In genomic region chr17:7842380-7842949, GRCh38 we compare ENCODE assay signal across 8 cellular contexts. TPM values are rescaled to one million over a fixed set of nuclear protein-coding genes. Genes with fewer than 3 reads are reported as not detected.
DNase-seq lines count a peak whose midpoint lies in the region; ATAC-seq and TF ChIP-seq lines count a peak whose summit lies in the region.

No MANE protein-coding gene starts in this region.

- H3K27ac Mint-ChIP-seq in activated T-helper 17 cell treated with anti-CD3 and anti-CD28 coated beads, Interleukin-2, amount 50 U/mL, for 72 hours, result peak overlapping the region; percentile 93
- H3K27ac Mint-ChIP-seq in neural progenitor cell, result peak overlapping the region; percentile 95

- 0 to 1% (median 0%) methylated on average over 28 to 37 of the region's 37 CpGs for WGBS in stomach, 5 donors

- peak overlapping the region; percentile 99 for H3K9ac ChIP-seq in OCI-LY3 (ENCODE audit: low read length)
- H3K9ac ChIP-seq in neural progenitor cell, result peak overlapping the region; percentile 4

- no peak overlapping the region for H2AFZ ChIP-seq in OCI-LY3 (ENCODE audit: low read depth, low read length)
- H2AFZ ChIP-seq in neural progenitor cell (replicated peaks), result no peak overlapping the region

- H3K36me3 ChIP-seq in OCI-LY3 (replicated peaks; ENCODE audit: low read depth, low read length) (peaks cover 8% of the 10 kb centered on the region), neural progenitor cell (no peaks in the 10 kb centered on the region), stomach (peaks cover 19 to 36% (median 33%) of the 10 kb centered on the region in 4 donors)

- H3K27me3 ChIP-seq in OCI-LY3 (ENCODE audit: low read depth, low read length) (no peaks in the 10 kb centered on the region), neural progenitor cell (no peaks in the 10 kb centered on the region), stomach (no peaks in the 10 kb centered on the region)

- H3K4me1 Mint-ChIP-seq in activated T-helper 17 cell treated with anti-CD3 and anti-CD28 coated beads, Interleukin-2, amount 50 U/mL, for 72 hours, result peaks cover 41% of the 10 kb centered on the region
- peaks cover 50% of the 10 kb centered on the region for H3K4me1 Mint-ChIP-seq in neural progenitor cell

- no peaks in the 10 kb centered on the region for H3K9me3 ChIP-seq in OCI-LY3 (ENCODE audit: insufficient read depth, low read length)
- no peaks in the 10 kb centered on the region for H3K9me3 ChIP-seq in neural progenitor cell (ENCODE audit: low read depth)
- H3K9me3 ChIP-seq in stomach, result no peaks in the 10 kb centered on the region

- peak overlapping the region; percentile 96 for H3K4me2 ChIP-seq in OCI-LY3 (ENCODE audit: low read length)
- H3K4me2 ChIP-seq in neural progenitor cell, result peak overlapping the region; percentile 99

- peaks cover 63% of the 10 kb centered on the region for H3F3A ChIP-seq in neural progenitor cell (ENCODE audit: low read depth)

- intact Hi-C loops in stomach (cut with DNase I; ENCODE audit: low total_unique reads), result no loop called here

- peak overlapping the region; percentile 83 for H3K4me3 Mint-ChIP-seq in activated T-helper 17 cell treated with anti-CD3 and anti-CD28 coated beads, Interleukin-2, amount 50 U/mL, for 72 hours
- H3K4me3 Mint-ChIP-seq in neural progenitor cell, result peak overlapping the region; percentile 95

- no peaks in the 10 kb centered on the region for H3K27me3 Mint-ChIP-seq in activated T-helper 17 cell treated with anti-CD3 and anti-CD28 coated beads, Interleukin-2, amount 50 U/mL, for 72 hours
- H3K27me3 Mint-ChIP-seq in neural progenitor cell (ENCODE audit: insufficient read depth, low read depth), result peaks cover 8% of the 10 kb centered on the region

- no peak for TF ChIP-seq EP300 in stomach (IDR thresholded peaks at IDR 0.05)

- peak overlapping the region; percentile 98 for H3K27ac ChIP-seq in OCI-LY3 (ENCODE audit: low read length)
- H3K27ac ChIP-seq in neural progenitor cell, result no peak overlapping the region
- H3K27ac ChIP-seq in stomach, result peak overlapping the region; percentile 96 to 100 (median 99)

- no peaks in the 10 kb centered on the region for H3K9me3 Mint-ChIP-seq in activated T-helper 17 cell treated with anti-CD3 and anti-CD28 coated beads, Interleukin-2, amount 50 U/mL, for 72 hours
- H3K9me3 Mint-ChIP-seq in neural progenitor cell, result no peaks in the 10 kb centered on the region

- peak overlapping the region; percentile 89 for H3K4me3 ChIP-seq in HFF-Myc (replicated peaks; ENCODE audit: low read depth, low read length)
- peak overlapping the region; percentile 88 for H3K4me3 ChIP-seq in OCI-LY3 (ENCODE audit: low read length)
- peak overlapping the region; percentile 85 for H3K4me3 ChIP-seq in fibroblast of the aortic adventitia (ENCODE audit: low read depth, low read length)
- H3K4me3 ChIP-seq in neural progenitor cell, result peak overlapping the region; percentile 76
- H3K4me3 ChIP-seq in stomach, result peak overlapping the region; percentile 66 to 78 (median 72)

- peaks cover 74% of the 10 kb centered on the region for H3K79me2 ChIP-seq in OCI-LY3 (ENCODE audit: low read length)
- H3K79me2 ChIP-seq in neural progenitor cell (ENCODE audit: low read depth), result peaks cover 73% of the 10 kb centered on the region

- peak; percentile 62 for ATAC-seq in activated T-helper 17 cell treated with anti-CD3 and anti-CD28 coated beads, Interleukin-2, amount 50 U/mL, for 72 hours (replicated peaks)

- in situ Hi-C loops in KBM-7 (cut with MboI; ENCODE audit: low pct_unique_long_range_greater_than_20kb, low sequenced_read_pairs), result no loop called here

- peak; percentile 51 for DNase-seq in GDM1 (lab: John Stamatoyannopoulos, UW)
- DNase-seq in HFF-Myc (ENCODE audit: extremely low read depth, low read depth), result no peak
- peak; percentile 86 for DNase-seq in fibroblast of the aortic adventitia (ENCODE audit: low read depth)
- DNase-seq in neural progenitor cell (ENCODE audit: low spot score), result peak; percentile 45
- peak; percentile 77 for DNase-seq in stomach
- no peak for DNase-seq in KBM-7

- TF ChIP-seq CTCF in HFF-Myc (IDR thresholded peaks at IDR 0.05; ENCODE audit: low read depth, low read length, missing control alignments), result no peak
- no peak for TF ChIP-seq CTCF in OCI-LY3 (IDR thresholded peaks at IDR 0.05; ENCODE audit: low read depth, low read length)
- TF ChIP-seq CTCF in fibroblast of the aortic adventitia (IDR thresholded peaks at IDR 0.05; ENCODE audit: insufficient read depth, low read length), result no peak
- no peak for TF ChIP-seq CTCF in neural progenitor cell (IDR thresholded peaks at IDR 0.05)
- no peak for TF ChIP-seq CTCF in stomach (IDR thresholded peaks at IDR 0.05)

- peaks cover 40% of the 10 kb centered on the region for H3K4me1 ChIP-seq in OCI-LY3 (ENCODE audit: low read length)
- peaks cover 35% of the 10 kb centered on the region for H3K4me1 ChIP-seq in neural progenitor cell
- H3K4me1 ChIP-seq in stomach, result peaks cover 42 to 71% (median 69%) of the 10 kb centered on the region in 4 donors

- peaks cover 42% of the 10 kb centered on the region for H4K20me1 ChIP-seq in OCI-LY3 (ENCODE audit: insufficient read depth, low read length)
- peaks cover 88% of the 10 kb centered on the region for H4K20me1 ChIP-seq in neural progenitor cell (ENCODE audit: low read depth)

- peak in 1 of 4 donors; percentile 55 for TF ChIP-seq POLR2A in stomach (IDR thresholded peaks at IDR 0.05)

- H3K36me3 Mint-ChIP-seq in activated T-helper 17 cell treated with anti-CD3 and anti-CD28 coated beads, Interleukin-2, amount 50 U/mL, for 72 hours (ENCODE audit: low read depth), result peaks cover 91% of the 10 kb centered on the region
- H3K36me3 Mint-ChIP-seq in neural progenitor cell, result peaks cover 9% of the 10 kb centered on the region

RNA-seq across cellular contexts. Expression of gene KDM6B, which starts 8.4 kb away (rescaled TPM):
- 10 to 100 TPM; 33.7 to 93.3 TPM for total RNA-seq in activated T-helper 17 cell treated with anti-CD3 and anti-CD28 coated beads, Interleukin-2, amount 50 U/mL, for 72 hours
- total RNA-seq in fibroblast of the aortic adventitia (ENCODE audit: low replicate concordance) (5.7 and 32.1 TPM in 2 replicates), neural progenitor cell (ENCODE audit: low replicate concordance) (6.8 and 12.3 TPM in 2 replicates), stomach (10 to 100 TPM in 4 of 5 donors, 1 to 10 TPM in 1; 7.5 to 27.2 (median 12.9) TPM)
- 1 to 10 TPM; 4.6 to 9.6 (median 6.0) TPM for polyA plus RNA-seq in stomach

RNA-seq across cellular contexts. Expression of gene TMEM88, which starts 12.4 kb away (rescaled TPM):
- 1 to 10 TPM; 1.6 to 3.2 TPM for total RNA-seq in activated T-helper 17 cell treated with anti-CD3 and anti-CD28 coated beads, Interleukin-2, amount 50 U/mL, for 72 hours
- total RNA-seq in fibroblast of the aortic adventitia (ENCODE audit: low replicate concordance) (0.18 TPM in 1 of 2 replicates, not detected in the other), neural progenitor cell (ENCODE audit: low replicate concordance) (13.8 and 53.7 TPM in 2 replicates), stomach (1 to 10 TPM in 3 of 5 donors, not detected in 2; 1.8 to 3.8 (median 3.5) TPM)
- 10 to 100 TPM; 17.0 to 36.0 (median 17.4) TPM for polyA plus RNA-seq in stomach

RNA-seq across cellular contexts. Expression of gene NAA38, which starts 14.9 kb away (rescaled TPM):
- total RNA-seq in activated T-helper 17 cell treated with anti-CD3 and anti-CD28 coated beads, Interleukin-2, amount 50 U/mL, for 72 hours, result 100 to 1,000 TPM in 1 of 2 donors, 10 to 100 TPM in 1; 61.3 to 111 TPM
- total RNA-seq in fibroblast of the aortic adventitia (ENCODE audit: low replicate concordance), result 39.1 and 41.1 TPM in 2 replicates
- total RNA-seq in neural progenitor cell (ENCODE audit: low replicate concordance), result 8.6 and 27.4 TPM in 2 replicates
- 100 to 1,000 TPM in 2 of 5 donors, 10 to 100 TPM in 3; 42.0 to 281 (median 94.5) TPM for total RNA-seq in stomach
- 100 to 1,000 TPM; 131 to 153 (median 151) TPM for polyA plus RNA-seq in stomach

RNA-seq across cellular contexts. Expression of gene CYB5D1, which starts 15.3 kb away (rescaled TPM):
- total RNA-seq in activated T-helper 17 cell treated with anti-CD3 and anti-CD28 coated beads, Interleukin-2, amount 50 U/mL, for 72 hours, result 10 to 100 TPM; 14.8 to 19.4 TPM
- 6.8 and 11.2 TPM in 2 replicates for total RNA-seq in fibroblast of the aortic adventitia (ENCODE audit: low replicate concordance)
- 11.5 and 12.9 TPM in 2 replicates for total RNA-seq in neural progenitor cell (ENCODE audit: low replicate concordance)
- total RNA-seq in stomach, result 10 to 100 TPM in 1 of 5 donors, 1 to 10 TPM in 3, not detected in 1; 1.8 to 12.0 (median 3.3) TPM
- 1 to 10 TPM; 4.9 to 9.0 (median 5.3) TPM for polyA plus RNA-seq in stomach

RNA-seq across cellular contexts. Expression of gene CHD3, which starts 46.1 kb away (rescaled TPM):
- total RNA-seq in activated T-helper 17 cell treated with anti-CD3 and anti-CD28 coated beads, Interleukin-2, amount 50 U/mL, for 72 hours, result 100 to 1,000 TPM; 154 to 217 TPM
- total RNA-seq in fibroblast of the aortic adventitia (ENCODE audit: low replicate concordance) (81.5 and 143 TPM in 2 replicates), neural progenitor cell (ENCODE audit: low replicate concordance) (12.8 and 28.0 TPM in 2 replicates), stomach (100 to 1,000 TPM in 1 of 5 donors, 10 to 100 TPM in 4; 43.0 to 190 (median 60.7) TPM)
- polyA plus RNA-seq in stomach, result 10 to 100 TPM; 51.9 to 97.3 (median 69.1) TPM

Comparison
In these comparisons a context has a peak if more than half of its experiments do, and no peak if none do; other contexts are left out.
1. DNase-seq: peak in GDM1 (single experiment), fibroblast of the aortic adventitia (single experiment), neural progenitor cell (single experiment) and stomach (single experiment); none in HFF-Myc (single experiment) and KBM-7 (single experiment).
2. Peak in every context shown above with its lines, with median percentiles within 50 percentile points of each other: H3K4me3 ChIP-seq.